ENCODE assay signal across 8 cellular contexts in genomic region chr11:121534131-121535093, GRCh38.
DNase-seq lines count a peak whose midpoint lies in the region; ATAC-seq and TF ChIP-seq lines count a peak whose summit lies in the region.

No MANE protein-coding gene starts in this region.

- H3K27ac Mint-ChIP-seq in activated CD4-positive, alpha-beta T cell treated with anti-CD3 and anti-CD28 coated beads, Interleukin-2, amount 10 ng/mL, durations not matched to agents 24 days and 14 days, result no peak overlapping the region

- H3K4me1 Mint-ChIP-seq in activated CD4-positive, alpha-beta T cell treated with anti-CD3 and anti-CD28 coated beads, Interleukin-2, amount 10 ng/mL, durations not matched to agents 24 days and 14 days, result peaks cover 32% of the 10 kb centered on the region

- peaks cover 4% of the 10 kb centered on the region for H3K9me3 Mint-ChIP-seq in activated CD4-positive, alpha-beta T cell treated with anti-CD3 and anti-CD28 coated beads, Interleukin-2, amount 10 ng/mL, durations not matched to agents 24 days and 14 days

- intact Hi-C loops in activated CD4-positive, alpha-beta T cell treated with anti-CD3 and anti-CD28 coated beads, Interleukin-2, amount 10 ng/mL, durations not matched to agents 24 days and 14 days (cut with micrococcal nuclease), result loop anchor here (5.0 kb wide), 2 partner anchors 37 to 82 kb away; partner anchors contain the start of genes SORL1 and SORL1-AS1

- H3K27me3 Mint-ChIP-seq in activated CD4-positive, alpha-beta T cell treated with anti-CD3 and anti-CD28 coated beads, Interleukin-2, amount 10 ng/mL, durations not matched to agents 24 days and 14 days, result no peaks in the 10 kb centered on the region

- H3K27ac ChIP-seq in foreskin keratinocyte (no peak overlapping the region), substantia nigra (ENCODE audit: low read depth, low read length, poor library complexity, severe bottlenecking) (peak overlapping the region; percentile 51)

- peaks cover 6% of the 10 kb centered on the region for H3K4me1 ChIP-seq in foreskin keratinocyte

- no peaks in the 10 kb centered on the region for H3K27me3 ChIP-seq in foreskin keratinocyte

- H3K36me3 Mint-ChIP-seq in activated CD4-positive, alpha-beta T cell treated with anti-CD3 and anti-CD28 coated beads, Interleukin-2, amount 10 ng/mL, durations not matched to agents 24 days and 14 days (ENCODE audit: low read depth), result peaks cover 77% of the 10 kb centered on the region

- DNase-seq in activated CD4-positive, alpha-beta T cell treated with anti-CD3 and anti-CD28 coated beads, Interleukin-2, amount 10 ng/mL, durations not matched to agents 24 days and 14 days, result peak; percentile 40
- DNase-seq in activated CD4-positive, alpha-beta T cell treated with anti-CD3 and anti-CD28 coated beads, Interleukin-2, amount 50 U/mL, for 1 hour, result no peak
- DNase-seq in SHP77 treated with DMSO at 0.1 percent for 48 hours (lab: John Stamatoyannopoulos, UW) (peak; percentile 33), foreskin keratinocyte (peak in 1 of 2 donors; percentile 45), substantia nigra (lab: John Stamatoyannopoulos, UW) (peak in 20 of 49 donors; percentile 11 to 57 (median 32))

- H3K4me3 Mint-ChIP-seq in activated CD4-positive, alpha-beta T cell treated with anti-CD3 and anti-CD28 coated beads, Interleukin-2, amount 10 ng/mL, durations not matched to agents 24 days and 14 days, result no peak overlapping the region

- TF ChIP-seq CTCF in foreskin keratinocyte (conservative IDR thresholded peaks at IDR 0.05), result peak; percentile 23

- peak; percentile 73 for ATAC-seq in foreskin keratinocyte
- ATAC-seq in GM18519 (IDR thresholded peaks at IDR 0.05; ENCODE audit: low FRiP score, unreplicated experiment), result no peak
- ATAC-seq in HG03025 (IDR thresholded peaks at IDR 0.05; ENCODE audit: low FRiP score, unreplicated experiment), result no peak
- no peak for ATAC-seq in HG02938 (IDR thresholded peaks at IDR 0.05; ENCODE audit: unreplicated experiment)
